In genomic region chr6:33586108-33586640, GRCh38 we compare ENCODE assay signal across 10 cellular contexts. TPM values are rescaled to one million over a fixed set of nuclear protein-coding genes. Genes with fewer than 3 reads are reported as not detected.
DNase-seq lines count a peak whose midpoint lies in the region; ATAC-seq, FAIRE-seq and TF ChIP-seq lines count a peak whose summit lies in the region.
"Had no signal": no experiment of that assay in that cellular context is flagged by ENCODE, and none has a peak within 500 bp of the region (broad histone marks: within the 10 kb centered on the region; RNA-seq: fewer than 3 reads in every experiment).

No MANE protein-coding gene starts in this region.

- H3K36me3 Mint-ChIP-seq in T-helper 1 cell treated with Interleukin-12 subunit alpha and Interleukin-12 subunit beta and Interleukin-4 antibody, amounts not matched to agents 30 μg/mL and 1 μg/mL, for 36 hours (ENCODE audit: low read depth), result no peaks in the 10 kb centered on the region

- H3K4me3 ChIP-seq in K562 (no peak overlapping the region), psoas muscle (peak overlapping the region; percentile 39), mucosa of descending colon (no peak overlapping the region)
- H3K4me3 ChIP-seq: cardiac muscle cell, upper lobe of left lung had no signal

- POLR2A ChIA-PET in K562 (lab: Yijun Ruan, JAX), result interaction anchor here (0.6 kb wide), 1 partner anchor 12 kb away, joined by 3 read pairs; no protein-coding TSS in a partner anchor

- no TSS peak for BruUV-seq in K562 (replicated peaks; lab: Mats Ljungman, UMichigan)

- peak overlapping the region in 1 of 2 experiments; percentile 6; a peak in 1 of 4 replicates for H3K9ac ChIP-seq in K562 (ENCODE audit: insufficient read depth in 1 of 2, low read depth in 2 of 2, low read length in 2 of 2)

- FAIRE-seq in K562 (lab: Jason Lieb, UNC) (no peak), H54 (lab: Jason Lieb, UNC) (no peak)

- ATAC-seq in K562 (no peak), psoas muscle (no peak), mucosa of descending colon (no peak)

- no peaks in the 10 kb centered on the region for H4K20me1 ChIP-seq in K562 (replicated peaks; ENCODE audit: control insufficient read depth, insufficient read depth, low read length)

- peaks cover 2% of the 10 kb centered on the region for H3K9me1 ChIP-seq in K562 (ENCODE audit: control insufficient read depth, insufficient read depth, low read length)

- H3K27me3 ChIP-seq in K562 (ENCODE audit: control insufficient read depth in 2 of 2, insufficient read depth in 2 of 2, low read length in 2 of 2) (no peaks in the 10 kb centered on the region), psoas muscle (ENCODE audit: insufficient read depth in 3 of 3, low read length in 2 of 3) (no peaks in the 10 kb centered on the region)
- H3K27me3 ChIP-seq: cardiac muscle cell, upper lobe of left lung had no signal

- no peak for DNase-seq in T-helper 1 cell
- DNase-seq in K562 (ENCODE audit: extremely low read depth in 1 of 4, low spot score in 3 of 4), result no peak
- no peak for DNase-seq in psoas muscle
- DNase-seq in mucosa of descending colon, result no peak
- DNase-seq in cortex of kidney (lab: John Stamatoyannopoulos, UW), result no peak
- no peak for DNase-seq in H54 (ENCODE audit: insufficient read length, low spot score)

- peaks cover 12% of the 10 kb centered on the region for H3K4me1 Mint-ChIP-seq in T-helper 1 cell treated with Interleukin-12 subunit alpha and Interleukin-12 subunit beta and Interleukin-4 antibody, amounts not matched to agents 30 μg/mL and 1 μg/mL, for 36 hours (ENCODE audit: low read depth)

- no peaks in the 10 kb centered on the region for H3K9me3 Mint-ChIP-seq in T-helper 1 cell treated with Interleukin-12 subunit alpha and Interleukin-12 subunit beta and Interleukin-4 antibody, amounts not matched to agents 30 μg/mL and 1 μg/mL, for 36 hours

- in situ Hi-C loops in K562 (cut with MboI), result loop anchor here (5.0 to 10.0 kb wide), 3 partner anchors 116 to 419 kb away; no protein-coding TSS in a partner anchor

- H3K4me2 ChIP-seq in K562 (ENCODE audit: insufficient read depth, low read length), result peak overlapping the region; percentile 6; the same call in 1 of the 2 replicates

- no peak for TF ChIP-seq CTCF in K562 (IDR thresholded peaks at IDR 0.05 in 2 of 3, conservative IDR thresholded peaks at IDR 0.05 in 1 of 3; ENCODE audit: insufficient read depth in 2 of 3, low read depth in 1 of 3, low read length in 3 of 3)
- TF ChIP-seq CTCF in psoas muscle (IDR thresholded peaks at IDR 0.05), result no peak
- TF ChIP-seq CTCF in mucosa of descending colon (IDR thresholded peaks at IDR 0.05), result no peak

- H3K4me1 ChIP-seq in K562 (replicated peaks in 1 of 2; ENCODE audit: control insufficient read depth in 2 of 2, insufficient read depth in 2 of 2, low read length in 2 of 2) (peaks cover 18 to 25% of the 10 kb centered on the region in 2 experiments), psoas muscle (peaks cover 26% of the 10 kb centered on the region), mucosa of descending colon (ENCODE audit: low read depth) (peaks cover 29% of the 10 kb centered on the region)

- no peak overlapping the region for H3K4me3 Mint-ChIP-seq in T-helper 1 cell treated with Interleukin-12 subunit alpha and Interleukin-12 subunit beta and Interleukin-4 antibody, amounts not matched to agents 30 μg/mL and 1 μg/mL, for 36 hours

- peak overlapping the region; percentile 64 for H3K27ac ChIP-seq in KOPT-K1 (ENCODE audit: low read depth, low read length, poor library complexity, severe bottlenecking)
- no peak overlapping the region for H3K27ac ChIP-seq in K562 (ENCODE audit: extremely low read depth, low read depth, low read length)
- no peak overlapping the region for H3K27ac ChIP-seq in psoas muscle
- H3K27ac ChIP-seq: cardiac muscle cell had no signal

- intact Hi-C loops in K562 (cut with micrococcal nuclease), result no loop called here
- intact Hi-C loops in psoas muscle (cut with DNase I), result loop anchor here (5.0 to 10.0 kb wide), 5 partner anchors 46 to 569 kb away; no protein-coding TSS in a partner anchor
- intact Hi-C loops in mucosa of descending colon (cut with DNase I, micrococcal nuclease), result loop anchor here in 1 of 2 donors (10.0 kb wide), 1 partner anchor 119 kb away; no protein-coding TSS in a partner anchor

- CTCF ChIA-PET in K562 (lab: Yijun Ruan, JAX; ENCODE audit: low intra/inter-chr PET ratio), result interaction anchor here (1.0 to 2.8 kb wide), 4 partner anchors 87 to 176 kb away, joined by 3 to 20 read pairs (median 13); no protein-coding TSS in a partner anchor

- H3K27ac Mint-ChIP-seq in T-helper 1 cell treated with Interleukin-12 subunit alpha and Interleukin-12 subunit beta and Interleukin-4 antibody, amounts not matched to agents 30 μg/mL and 1 μg/mL, for 36 hours, result peak overlapping the region; percentile 92

- no peak for TF ChIP-seq POLR2A in K562 (conservative IDR thresholded peaks at IDR 0.05)
- TF ChIP-seq POLR2A in H54 (IDR thresholded peaks at IDR 0.05; ENCODE audit: low read depth, low read length), result no peak

- no peaks in the 10 kb centered on the region for H3K27me3 Mint-ChIP-seq in T-helper 1 cell treated with Interleukin-12 subunit alpha and Interleukin-12 subunit beta and Interleukin-4 antibody, amounts not matched to agents 30 μg/mL and 1 μg/mL, for 36 hours (ENCODE audit: low read depth)

- H3K36me3 ChIP-seq in KOPT-K1 (ENCODE audit: insufficient read depth, low read length) (no peaks in the 10 kb centered on the region), K562 (ENCODE audit: control insufficient read depth, insufficient read depth, low read length) (no peaks in the 10 kb centered on the region), psoas muscle (ENCODE audit: insufficient read depth in 1 of 2, low read depth in 1 of 2) (no peaks in the 10 kb centered on the region), mucosa of descending colon (ENCODE audit: low read depth) (no peaks in the 10 kb centered on the region)
- H3K36me3 ChIP-seq: cardiac muscle cell, upper lobe of left lung had no signal

- 54% methylated on average over 9 of the region's 9 CpGs for WGBS in K562 (ENCODE audit: insufficient coverage, low coverage, missing lambda C conversion rate)
- 75 to 86% (median 77%) methylated on average over 9 of the region's 9 CpGs for WGBS in psoas muscle, 3 donors

- TF ChIP-seq RAD21 in K562 (CRISPR knock-in tag; conservative IDR thresholded peaks at IDR 0.05 in 1 of 2, IDR thresholded peaks at IDR 0.05 in 1 of 2), result no peak

- peak overlapping the region; percentile 95 for H2AFZ ChIP-seq in K562 (ENCODE audit: low read depth, low read length)

- no peak for TF ChIP-seq EP300 in K562 (IDR thresholded peaks at IDR 0.05; ENCODE audit: low read length)

- no peaks in the 10 kb centered on the region for H3K9me3 ChIP-seq in KOPT-K1 (ENCODE audit: insufficient read depth, low read length, poor library complexity, severe bottlenecking)
- H3K9me3 ChIP-seq in K562 (replicated peaks; ENCODE audit: control insufficient read depth, insufficient read depth, low read depth, low read length), result no peaks in the 10 kb centered on the region
- no peaks in the 10 kb centered on the region for H3K9me3 ChIP-seq in psoas muscle
- no peaks in the 10 kb centered on the region for H3K9me3 ChIP-seq in mucosa of descending colon
- H3K9me3 ChIP-seq: upper lobe of left lung had no signal

- no peaks in the 10 kb centered on the region for H3K79me2 ChIP-seq in K562 (ENCODE audit: control insufficient read depth, insufficient read depth, low read length)

RNA-seq across cellular contexts. Expression of gene BAK1, which starts 6.1 kb away (rescaled TPM):
- total RNA-seq in K562 (2011; cell fraction: chromatin; rRNA removed; ENCODE audit: low replicate concordance), result 5.4 and 22.3 TPM in 2 replicates
- 18.4 and 20.8 TPM in 2 replicates for total RNA-seq in K562 (2011; cell fraction: nucleolus; rRNA removed)
- 18.6 and 21.4 TPM in 2 replicates for total RNA-seq in K562 (2011; cell fraction: nucleoplasm; rRNA removed)
- total RNA-seq in K562 (2014; rRNA removed) (11.5 and 14.8 TPM in 2 replicates), K562 (2014; rRNA removed; fragmentation: Illumina TruSeq; extraction: Trizol) (14.4 and 16.5 TPM in 2 replicates), K562 (2015; rRNA removed; fragmentation: Illumina TruSeq; extraction: Trizol) (24.6 and 26.0 TPM in 2 replicates), K562 (2021) (28.2 and 30.7 TPM in 2 replicates), psoas muscle (10 to 100 TPM; 10.3 to 22.1 (median 17.6) TPM), mucosa of descending colon (10 to 100 TPM; 57.1 to 97.9 (median 90.5) TPM)
- polyA plus RNA-seq in K562 (2011; rRNA removed) (18.9 and 22.7 TPM in 2 replicates), K562 (2014; fragmentation: Illumina TruSeq; extraction: Trizol) (23.7 and 28.2 TPM in 2 replicates), K562 (2014; fragmentation: Nextera tagmentation; extraction: Ambion mirVana) (1 to 10 TPM; 5.4 to 9.7 TPM), K562 (2014; rRNA removed) (24.1 and 26.2 TPM in 2 replicates), psoas muscle (10 to 100 TPM; 19.8 to 55.9 (median 55.0) TPM)
- 27.6 and 36.1 TPM in 2 replicates for polyA plus RNA-seq in K562 (2011; cell fraction: cytosol; rRNA removed)
- 19.6 and 25.1 TPM in 2 replicates for polyA plus RNA-seq in K562 (2011; cell fraction: nucleus; rRNA removed)
- 23.7 and 26.4 TPM in 2 replicates for polyA plus RNA-seq in K562 (2012)
- 12.4 and 16.0 TPM in 2 replicates for polyA minus RNA-seq in K562 (2011; rRNA and poly(A)+ RNA removed)
- polyA minus RNA-seq in K562 (2011; cell fraction: cytosol; rRNA and poly(A)+ RNA removed), result 16.0 and 18.0 TPM in 2 replicates
- 5.7 and 7.8 TPM in 2 replicates for polyA minus RNA-seq in K562 (2011; cell fraction: nucleus; rRNA and poly(A)+ RNA removed)

RNA-seq across cellular contexts. Expression of gene ITPR3, which starts 34.9 kb away (rescaled TPM):
- total RNA-seq in K562 (2011; cell fraction: chromatin; rRNA removed; ENCODE audit: low replicate concordance), result 128 and 310 TPM in 2 replicates
- 120 and 148 TPM in 2 replicates for total RNA-seq in K562 (2011; cell fraction: nucleolus; rRNA removed)
- 89.0 and 102 TPM in 2 replicates for total RNA-seq in K562 (2011; cell fraction: nucleoplasm; rRNA removed)
- total RNA-seq in K562 (2014; rRNA removed) (13.2 and 17.2 TPM in 2 replicates), K562 (2014; rRNA removed; fragmentation: Illumina TruSeq; extraction: Trizol) (4.9 and 7.0 TPM in 2 replicates), K562 (2015; rRNA removed; fragmentation: Illumina TruSeq; extraction: Trizol) (7.0 and 7.7 TPM in 2 replicates), K562 (2021) (31.2 and 35.7 TPM in 2 replicates), psoas muscle (1 to 10 TPM; 3.1 to 7.4 (median 4.1) TPM), mucosa of descending colon (100 to 1,000 TPM in 2 of 3 donors, 10 to 100 TPM in 1; 60.2 to 111 (median 103) TPM)
- polyA plus RNA-seq in K562 (2011; rRNA removed) (14.7 and 22.4 TPM in 2 replicates), K562 (2014; fragmentation: Illumina TruSeq; extraction: Trizol) (20.5 and 22.0 TPM in 2 replicates), K562 (2014; fragmentation: Nextera tagmentation; extraction: Ambion mirVana) (under 1 TPM; 0.39 to 0.73 TPM), K562 (2014; rRNA removed) (20.9 and 23.7 TPM in 2 replicates), psoas muscle (1 to 10 TPM; 1.9 to 5.5 (median 2.2) TPM)
- polyA plus RNA-seq in K562 (2011; cell fraction: cytosol; rRNA removed), result 15.6 and 18.8 TPM in 2 replicates
- polyA plus RNA-seq in K562 (2011; cell fraction: nucleus; rRNA removed), result 187 and 251 TPM in 2 replicates
- polyA plus RNA-seq in K562 (2012), result 14.4 and 17.4 TPM in 2 replicates
- polyA minus RNA-seq in K562 (2011; rRNA and poly(A)+ RNA removed), result 18.8 and 19.6 TPM in 2 replicates
- 19.1 and 27.6 TPM in 2 replicates for polyA minus RNA-seq in K562 (2011; cell fraction: cytosol; rRNA and poly(A)+ RNA removed)
- polyA minus RNA-seq in K562 (2011; cell fraction: nucleus; rRNA and poly(A)+ RNA removed), result 48.7 and 51.2 TPM in 2 replicates
